10 cellular contexts compared by ENCODE assay signal in genomic region chr5:109694451-109694891, GRCh38. TPM values are rescaled to one million over a fixed set of nuclear protein-coding genes. Genes with fewer than 3 reads are reported as not detected.
DNase-seq lines count a peak whose midpoint lies in the region; ATAC-seq and TF ChIP-seq lines count a peak whose summit lies in the region.
"Had no signal": no experiment of that assay in that cellular context is flagged by ENCODE, and none has a peak within 500 bp of the region (broad histone marks: within the 10 kb centered on the region; RNA-seq: fewer than 3 reads in every experiment).

No MANE protein-coding gene starts in this region.

- 98 to 100% methylated on average over 1 of the region's 1 CpG for WGBS in heart right ventricle, 2 donors

- H3K4me1 Mint-ChIP-seq in activated naive CD8-positive, alpha-beta T cell treated with anti-CD3 and anti-CD28 coated beads, Interleukin-2, amount 50 U/mL, for 24 hours: peaks cover 82% of the 10 kb centered on the region
- peaks cover 60% of the 10 kb centered on the region for H3K4me1 Mint-ChIP-seq in memory B cell

- H3K9me3 Mint-ChIP-seq in activated naive CD8-positive, alpha-beta T cell treated with anti-CD3 and anti-CD28 coated beads, Interleukin-2, amount 50 U/mL, for 24 hours: no peaks in the 10 kb centered on the region
- no peaks in the 10 kb centered on the region for H3K9me3 Mint-ChIP-seq in memory B cell

- TF ChIP-seq CTCF in left ventricle myocardium inferior (IDR thresholded peaks at IDR 0.05; ENCODE audit: borderline replicate concordance): no peak
- TF ChIP-seq CTCF in heart right ventricle (IDR thresholded peaks at IDR 0.05): no peak

- H3K27ac Mint-ChIP-seq in activated naive CD8-positive, alpha-beta T cell treated with anti-CD3 and anti-CD28 coated beads, Interleukin-2, amount 50 U/mL, for 24 hours: peak overlapping the region; percentile 71
- peak overlapping the region; percentile 92 for H3K27ac Mint-ChIP-seq in memory B cell

- H3K36me3 ChIP-seq in left ventricle myocardium inferior (no peaks in the 10 kb centered on the region), heart right ventricle (no peaks in the 10 kb centered on the region)
- H3K36me3 ChIP-seq: heart left ventricle had no signal

- peak overlapping the region; percentile 45 for H3K4me3 Mint-ChIP-seq in activated naive CD8-positive, alpha-beta T cell treated with anti-CD3 and anti-CD28 coated beads, Interleukin-2, amount 50 U/mL, for 24 hours
- peak overlapping the region; percentile 14 for H3K4me3 Mint-ChIP-seq in memory B cell

- peaks cover 39% of the 10 kb centered on the region for H3K36me3 Mint-ChIP-seq in activated naive CD8-positive, alpha-beta T cell treated with anti-CD3 and anti-CD28 coated beads, Interleukin-2, amount 50 U/mL, for 24 hours (ENCODE audit: low read depth)
- H3K36me3 Mint-ChIP-seq in memory B cell: peaks cover 3% of the 10 kb centered on the region

- H3K27me3 Mint-ChIP-seq in activated naive CD8-positive, alpha-beta T cell treated with anti-CD3 and anti-CD28 coated beads, Interleukin-2, amount 50 U/mL, for 24 hours: no peaks in the 10 kb centered on the region
- H3K27me3 Mint-ChIP-seq in memory B cell: no peaks in the 10 kb centered on the region

- no peak overlapping the region for H3K4me3 ChIP-seq in left ventricle myocardium inferior
- H3K4me3 ChIP-seq in heart right ventricle: no peak overlapping the region

- H3K9me3 ChIP-seq in left ventricle myocardium inferior (replicated peaks) (no peaks in the 10 kb centered on the region), heart right ventricle (no peaks in the 10 kb centered on the region)
- H3K9me3 ChIP-seq: heart left ventricle had no signal

- H3K4me1 ChIP-seq in left ventricle myocardium inferior (peaks cover 55% of the 10 kb centered on the region), heart right ventricle (peaks cover 0 to 64% (median 37%) of the 10 kb centered on the region in 9 donors)

- peak overlapping the region; percentile 27 for H3K27ac ChIP-seq in left ventricle myocardium inferior (replicated peaks)
- H3K27ac ChIP-seq in heart right ventricle: peak overlapping the region in 2 of 10 donors; percentile 8 to 67
- H3K27ac ChIP-seq: parathyroid adenoma had no signal

- intact Hi-C loops in left ventricle myocardium inferior (cut with micrococcal nuclease): no loop called here
- intact Hi-C loops in heart right ventricle (cut with DNase I): loop anchor here in 4 of 10 donors (10.0 kb wide), 4 partner anchors 60 to 930 kb away; no protein-coding TSS in a partner anchor

- H3K27me3 ChIP-seq in left ventricle myocardium inferior (ENCODE audit: low read depth) (no peaks in the 10 kb centered on the region), heart right ventricle (no peaks in the 10 kb centered on the region)
- H3K27me3 ChIP-seq: heart left ventricle had no signal

- no peak for ATAC-seq in heart right ventricle
- no peak for ATAC-seq in activated naive CD8-positive, alpha-beta T cell treated with anti-CD3 and anti-CD28 coated beads, Interleukin-2, amount 50 U/mL, for 24 hours
- no peak for ATAC-seq in memory B cell (ENCODE audit: low read depth)
- ATAC-seq: heart left ventricle had no signal

- DNase-seq in left ventricle myocardium inferior (no peak), heart right ventricle (no peak), memory B cell (ENCODE audit: low spot score in 2 of 2) (no peak), glomerular visceral epithelial cell (ENCODE audit: extremely low spot score) (no peak), SK-N-DZ (ENCODE audit: low spot score) (no peak), germinal center (ENCODE audit: low spot score) (no peak), NCI-H1694 (lab: John Stamatoyannopoulos, UW) (no peak)
- no peak for DNase-seq in activated naive CD8-positive, alpha-beta T cell treated with anti-CD3 and anti-CD28 coated beads, Interleukin-2, amount 50 U/mL, for 24 hours
- DNase-seq: heart left ventricle had no signal

RNA-seq across cellular contexts. Expression of gene MAN2A1, which starts 4.7 kb away (rescaled TPM):
- total RNA-seq in left ventricle myocardium inferior (9.2 TPM), heart right ventricle (10 to 100 TPM in 1 of 10 donors, 1 to 10 TPM in 9; 5.4 to 16.1 (median 7.0) TPM)
- 1 to 10 TPM; 2.9 to 3.9 TPM for polyA plus RNA-seq in heart right ventricle
- 11.3 and 16.4 TPM in 2 replicates for polyA plus RNA-seq in SK-N-DZ (2014; cell fraction: cytosol; rRNA removed)
- 30.4 and 38.8 TPM in 2 replicates for polyA plus RNA-seq in SK-N-DZ (2014; cell fraction: nucleus; rRNA removed)
